2 cellular contexts compared by ENCODE assay signal in the genomic region with DNA sequence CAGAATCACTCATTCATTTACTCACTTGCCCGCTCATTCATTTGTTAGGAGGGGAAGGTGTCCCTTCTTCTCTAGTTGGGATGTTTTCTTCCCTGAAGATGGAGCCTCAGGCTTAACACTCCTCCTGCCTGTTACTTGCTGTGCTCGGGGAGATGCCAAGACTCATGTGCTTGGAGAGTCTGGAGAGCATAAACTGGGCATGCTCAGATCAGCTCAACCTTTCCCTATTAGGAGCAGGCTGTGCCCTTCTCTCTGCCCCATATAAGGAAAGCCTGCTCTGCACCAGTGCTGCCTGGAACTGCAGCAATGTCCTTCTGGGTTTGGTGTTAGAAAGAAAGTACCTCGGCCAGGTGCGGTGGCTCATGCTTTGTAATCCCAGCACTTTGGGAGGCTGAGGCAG.
TF ChIP-seq lines count a peak whose summit lies in the region.

No MANE protein-coding gene starts in this region.

TF ChIP-seq in WTC11, 78 proteins besides CTCF, POLR2A, EP300 and RAD21:
- no peak for TF ChIP-seq ZNF425 (CRISPR knock-in tag; conservative IDR thresholded peaks at IDR 0.05)
- no peak for TF ChIP-seq ZBTB21 (CRISPR knock-in tag; IDR thresholded peaks at IDR 0.05; ENCODE audit: borderline replicate concordance)
- TF ChIP-seq EMX1 (CRISPR knock-in tag; IDR thresholded peaks at IDR 0.05), result no peak
- no peak for TF ChIP-seq ZSCAN18 (CRISPR knock-in tag; IDR thresholded peaks at IDR 0.05)
- no peak for TF ChIP-seq ZNF416 (CRISPR knock-in tag; IDR thresholded peaks at IDR 0.05)
- TF ChIP-seq TEAD1 (CRISPR knock-in tag; IDR thresholded peaks at IDR 0.05), result no peak
- TF ChIP-seq GTF2I (CRISPR knock-in tag; conservative IDR thresholded peaks at IDR 0.05), result no peak
- no peak for TF ChIP-seq SOX15 (CRISPR knock-in tag; IDR thresholded peaks at IDR 0.05)
- TF ChIP-seq NR1H2 (CRISPR knock-in tag; IDR thresholded peaks at IDR 0.05), result no peak
- no peak for TF ChIP-seq NFE2L1 (CRISPR knock-in tag; IDR thresholded peaks at IDR 0.05)
- TF ChIP-seq E2F5 (CRISPR knock-in tag; IDR thresholded peaks at IDR 0.05), result no peak
- no peak for TF ChIP-seq NR3C1 (CRISPR knock-in tag; conservative IDR thresholded peaks at IDR 0.05; ENCODE audit: low read depth)
- TF ChIP-seq ATF6 (CRISPR knock-in tag; IDR thresholded peaks at IDR 0.05), result no peak
- TF ChIP-seq, protein P1, sequence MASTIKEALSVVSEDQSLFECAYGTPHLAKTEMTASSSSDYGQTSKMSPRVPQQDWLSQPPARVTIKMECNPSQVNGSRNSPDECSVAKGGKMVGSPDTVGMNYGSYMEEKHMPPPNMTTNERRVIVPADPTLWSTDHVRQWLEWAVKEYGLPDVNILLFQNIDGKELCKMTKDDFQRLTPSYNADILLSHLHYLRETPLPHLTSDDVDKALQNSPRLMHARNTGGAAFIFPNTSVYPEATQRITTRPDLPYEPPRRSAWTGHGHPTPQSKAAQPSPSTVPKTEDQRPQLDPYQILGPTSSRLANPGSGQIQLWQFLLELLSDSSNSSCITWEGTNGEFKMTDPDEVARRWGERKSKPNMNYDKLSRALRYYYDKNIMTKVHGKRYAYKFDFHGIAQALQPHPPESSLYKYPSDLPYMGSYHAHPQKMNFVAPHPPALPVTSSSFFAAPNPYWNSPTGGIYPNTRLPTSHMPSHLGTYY (CRISPR knock-in tag; IDR thresholded peaks at IDR 0.05), result no peak
- TF ChIP-seq OVOL2 (CRISPR knock-in tag; IDR thresholded peaks at IDR 0.05; ENCODE audit: borderline replicate concordance), result no peak
- TF ChIP-seq, protein P2, sequence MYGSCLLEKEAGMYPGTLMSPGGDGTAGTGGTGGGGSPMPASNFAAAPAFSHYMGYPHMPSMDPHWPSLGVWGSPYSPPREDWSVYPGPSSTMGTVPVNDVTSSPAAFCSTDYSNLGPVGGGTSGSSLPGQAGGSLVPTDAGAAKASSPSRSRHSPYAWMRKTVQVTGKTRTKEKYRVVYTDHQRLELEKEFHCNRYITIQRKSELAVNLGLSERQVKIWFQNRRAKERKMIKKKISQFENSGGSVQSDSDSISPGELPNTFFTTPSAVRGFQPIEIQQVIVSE (CRISPR knock-in tag; IDR thresholded peaks at IDR 0.05; ENCODE audit: borderline replicate concordance), result no peak
- TF ChIP-seq, protein P3, sequence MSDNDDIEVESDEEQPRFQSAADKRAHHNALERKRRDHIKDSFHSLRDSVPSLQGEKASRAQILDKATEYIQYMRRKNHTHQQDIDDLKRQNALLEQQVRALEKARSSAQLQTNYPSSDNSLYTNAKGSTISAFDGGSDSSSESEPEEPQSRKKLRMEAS (CRISPR knock-in tag; IDR thresholded peaks at IDR 0.05), result no peak
- TF ChIP-seq, protein P4, sequence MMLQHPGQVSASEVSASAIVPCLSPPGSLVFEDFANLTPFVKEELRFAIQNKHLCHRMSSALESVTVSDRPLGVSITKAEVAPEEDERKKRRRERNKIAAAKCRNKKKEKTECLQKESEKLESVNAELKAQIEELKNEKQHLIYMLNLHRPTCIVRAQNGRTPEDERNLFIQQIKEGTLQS (CRISPR knock-in tag; conservative IDR thresholded peaks at IDR 0.05), result no peak

TF ChIP-seq in SK-N-SH, 30 proteins besides CTCF, POLR2A, EP300 and RAD21 (continued from another document):
- TF ChIP-seq RXRA (IDR thresholded peaks at IDR 0.05; ENCODE audit: borderline replicate concordance, low read depth), result no peak
- no peak for TF ChIP-seq NRF1 (IDR thresholded peaks at IDR 0.05; ENCODE audit: low read depth, low read length)
- TF ChIP-seq, protein P5, sequence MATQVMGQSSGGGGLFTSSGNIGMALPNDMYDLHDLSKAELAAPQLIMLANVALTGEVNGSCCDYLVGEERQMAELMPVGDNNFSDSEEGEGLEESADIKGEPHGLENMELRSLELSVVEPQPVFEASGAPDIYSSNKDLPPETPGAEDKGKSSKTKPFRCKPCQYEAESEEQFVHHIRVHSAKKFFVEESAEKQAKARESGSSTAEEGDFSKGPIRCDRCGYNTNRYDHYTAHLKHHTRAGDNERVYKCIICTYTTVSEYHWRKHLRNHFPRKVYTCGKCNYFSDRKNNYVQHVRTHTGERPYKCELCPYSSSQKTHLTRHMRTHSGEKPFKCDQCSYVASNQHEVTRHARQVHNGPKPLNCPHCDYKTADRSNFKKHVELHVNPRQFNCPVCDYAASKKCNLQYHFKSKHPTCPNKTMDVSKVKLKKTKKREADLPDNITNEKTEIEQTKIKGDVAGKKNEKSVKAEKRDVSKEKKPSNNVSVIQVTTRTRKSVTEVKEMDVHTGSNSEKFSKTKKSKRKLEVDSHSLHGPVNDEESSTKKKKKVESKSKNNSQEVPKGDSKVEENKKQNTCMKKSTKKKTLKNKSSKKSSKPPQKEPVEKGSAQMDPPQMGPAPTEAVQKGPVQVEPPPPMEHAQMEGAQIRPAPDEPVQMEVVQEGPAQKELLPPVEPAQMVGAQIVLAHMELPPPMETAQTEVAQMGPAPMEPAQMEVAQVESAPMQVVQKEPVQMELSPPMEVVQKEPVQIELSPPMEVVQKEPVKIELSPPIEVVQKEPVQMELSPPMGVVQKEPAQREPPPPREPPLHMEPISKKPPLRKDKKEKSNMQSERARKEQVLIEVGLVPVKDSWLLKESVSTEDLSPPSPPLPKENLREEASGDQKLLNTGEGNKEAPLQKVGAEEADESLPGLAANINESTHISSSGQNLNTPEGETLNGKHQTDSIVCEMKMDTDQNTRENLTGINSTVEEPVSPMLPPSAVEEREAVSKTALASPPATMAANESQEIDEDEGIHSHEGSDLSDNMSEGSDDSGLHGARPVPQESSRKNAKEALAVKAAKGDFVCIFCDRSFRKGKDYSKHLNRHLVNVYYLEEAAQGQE (IDR thresholded peaks at IDR 0.05; ENCODE audit: low read depth, low read length), result no peak
- TF ChIP-seq NFIC (IDR thresholded peaks at IDR 0.05; ENCODE audit: borderline replicate concordance), result no peak
- no peak for TF ChIP-seq FOXJ3 (CRISPR knock-in tag; IDR thresholded peaks at IDR 0.05)
- TF ChIP-seq, protein P6, sequence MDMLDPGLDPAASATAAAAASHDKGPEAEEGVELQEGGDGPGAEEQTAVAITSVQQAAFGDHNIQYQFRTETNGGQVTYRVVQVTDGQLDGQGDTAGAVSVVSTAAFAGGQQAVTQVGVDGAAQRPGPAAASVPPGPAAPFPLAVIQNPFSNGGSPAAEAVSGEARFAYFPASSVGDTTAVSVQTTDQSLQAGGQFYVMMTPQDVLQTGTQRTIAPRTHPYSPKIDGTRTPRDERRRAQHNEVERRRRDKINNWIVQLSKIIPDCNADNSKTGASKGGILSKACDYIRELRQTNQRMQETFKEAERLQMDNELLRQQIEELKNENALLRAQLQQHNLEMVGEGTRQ (IDR thresholded peaks at IDR 0.05; ENCODE audit: borderline replicate concordance, low read depth, low read length), result no peak
- TF ChIP-seq RFX5 (IDR thresholded peaks at IDR 0.05; ENCODE audit: low read length), result no peak
- TF ChIP-seq JUND (IDR thresholded peaks at IDR 0.05), result no peak
- TF ChIP-seq, protein P3 (IDR thresholded peaks at IDR 0.05; ENCODE audit: low read depth), result no peak
